In the genomic region with DNA sequence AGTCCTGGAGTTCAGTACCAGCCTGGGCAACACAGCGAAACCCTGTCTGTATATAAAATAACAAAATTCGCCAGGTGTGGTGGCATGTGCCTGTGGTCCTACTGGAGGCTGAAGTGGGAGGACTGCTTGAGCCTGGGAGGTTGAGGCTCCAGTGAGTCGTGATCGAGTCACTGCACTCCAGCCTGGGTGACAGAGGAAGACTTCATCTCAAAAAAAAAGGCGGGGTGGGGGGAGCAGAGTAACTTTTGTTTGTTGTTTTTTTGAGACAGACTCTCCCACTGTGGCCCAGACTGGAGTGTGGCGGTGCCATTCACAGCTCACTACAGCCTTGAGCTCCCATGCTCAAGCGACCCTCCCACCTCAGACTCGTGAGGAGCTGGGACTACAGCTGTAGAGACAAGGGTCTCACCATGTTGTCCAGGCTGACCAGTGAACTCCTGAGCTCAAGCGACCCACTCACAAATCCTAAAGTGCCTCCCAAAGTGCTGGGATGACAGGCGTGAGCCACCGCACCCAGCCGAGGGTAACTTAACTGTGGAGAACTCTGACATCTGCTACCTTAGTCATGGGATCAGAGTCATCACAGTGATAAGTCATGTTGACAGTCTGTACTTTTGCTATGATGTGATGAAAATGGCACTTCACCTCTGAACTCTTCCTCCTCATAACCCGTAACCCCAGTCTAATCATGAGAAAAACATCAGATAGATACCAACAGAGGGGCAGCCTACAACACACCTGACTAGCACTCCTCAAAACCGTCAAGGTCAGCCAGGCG, we compare ENCODE assay signal across 1 cellular context.
A peak's percentile ranks its signal among the peaks of the same experiment; 100 is the strongest.
TF ChIP-seq lines count a peak whose summit lies in the region.

No MANE protein-coding gene starts in this region.

TF ChIP-seq in HepG2, 621 proteins besides CTCF, POLR2A, EP300 and RAD21:
- TF ChIP-seq, protein P1, sequence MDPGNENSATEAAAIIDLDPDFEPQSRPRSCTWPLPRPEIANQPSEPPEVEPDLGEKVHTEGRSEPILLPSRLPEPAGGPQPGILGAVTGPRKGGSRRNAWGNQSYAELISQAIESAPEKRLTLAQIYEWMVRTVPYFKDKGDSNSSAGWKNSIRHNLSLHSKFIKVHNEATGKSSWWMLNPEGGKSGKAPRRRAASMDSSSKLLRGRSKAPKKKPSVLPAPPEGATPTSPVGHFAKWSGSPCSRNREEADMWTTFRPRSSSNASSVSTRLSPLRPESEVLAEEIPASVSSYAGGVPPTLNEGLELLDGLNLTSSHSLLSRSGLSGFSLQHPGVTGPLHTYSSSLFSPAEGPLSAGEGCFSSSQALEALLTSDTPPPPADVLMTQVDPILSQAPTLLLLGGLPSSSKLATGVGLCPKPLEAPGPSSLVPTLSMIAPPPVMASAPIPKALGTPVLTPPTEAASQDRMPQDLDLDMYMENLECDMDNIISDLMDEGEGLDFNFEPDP (CRISPR knock-in tag; conservative IDR thresholded peaks at IDR 0.05): 0 out of 2 replicates have a peak, but pooled peaks have one; percentile 41
- TF ChIP-seq ZNF354B (CRISPR knock-in tag; IDR thresholded peaks at IDR 0.05) (no peak), TAF1 (CRISPR knock-in tag; IDR thresholded peaks at IDR 0.05) (0 out of 2 replicates have a peak, but pooled peaks have one; percentile 5), ZBTB21 (CRISPR knock-in tag; IDR thresholded peaks at IDR 0.05) (no peak), KDM2A (CRISPR knock-in tag; IDR thresholded peaks at IDR 0.05; ENCODE audit: borderline replicate concordance, low read depth) (0 out of 2 replicates have a peak, but pooled peaks have one; percentile 11), CREB1 (IDR thresholded peaks at IDR 0.05) (0 out of 2 replicates have a peak, but pooled peaks have one; percentile 24), CREB1 (CRISPR knock-in tag; IDR thresholded peaks at IDR 0.05) (no peak), CENPT (CRISPR knock-in tag; IDR thresholded peaks at IDR 0.05; ENCODE audit: low read depth) (no peak), SAP130 (CRISPR knock-in tag; IDR thresholded peaks at IDR 0.05; ENCODE audit: low read depth) (0 out of 2 replicates have a peak, but pooled peaks have one; percentile 7), GATAD1 (CRISPR knock-in tag; IDR thresholded peaks at IDR 0.05) (0 out of 2 replicates have a peak, but pooled peaks have one; percentile 9), ZNF572 (CRISPR knock-in tag; IDR thresholded peaks at IDR 0.05) (0 out of 2 replicates have a peak, but pooled peaks have one; percentile 43), ZNF549 (CRISPR knock-in tag; IDR thresholded peaks at IDR 0.05) (no peak)
- TF ChIP-seq, protein P2, sequence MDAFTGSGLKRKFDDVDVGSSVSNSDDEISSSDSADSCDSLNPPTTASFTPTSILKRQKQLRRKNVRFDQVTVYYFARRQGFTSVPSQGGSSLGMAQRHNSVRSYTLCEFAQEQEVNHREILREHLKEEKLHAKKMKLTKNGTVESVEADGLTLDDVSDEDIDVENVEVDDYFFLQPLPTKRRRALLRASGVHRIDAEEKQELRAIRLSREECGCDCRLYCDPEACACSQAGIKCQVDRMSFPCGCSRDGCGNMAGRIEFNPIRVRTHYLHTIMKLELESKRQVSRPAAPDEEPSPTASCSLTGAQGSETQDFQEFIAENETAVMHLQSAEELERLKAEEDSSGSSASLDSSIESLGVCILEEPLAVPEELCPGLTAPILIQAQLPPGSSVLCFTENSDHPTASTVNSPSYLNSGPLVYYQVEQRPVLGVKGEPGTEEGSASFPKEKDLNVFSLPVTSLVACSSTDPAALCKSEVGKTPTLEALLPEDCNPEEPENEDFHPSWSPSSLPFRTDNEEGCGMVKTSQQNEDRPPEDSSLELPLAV (CRISPR knock-in tag; conservative IDR thresholded peaks at IDR 0.05; ENCODE audit: low read depth): no peak
- TF ChIP-seq, protein P3, sequence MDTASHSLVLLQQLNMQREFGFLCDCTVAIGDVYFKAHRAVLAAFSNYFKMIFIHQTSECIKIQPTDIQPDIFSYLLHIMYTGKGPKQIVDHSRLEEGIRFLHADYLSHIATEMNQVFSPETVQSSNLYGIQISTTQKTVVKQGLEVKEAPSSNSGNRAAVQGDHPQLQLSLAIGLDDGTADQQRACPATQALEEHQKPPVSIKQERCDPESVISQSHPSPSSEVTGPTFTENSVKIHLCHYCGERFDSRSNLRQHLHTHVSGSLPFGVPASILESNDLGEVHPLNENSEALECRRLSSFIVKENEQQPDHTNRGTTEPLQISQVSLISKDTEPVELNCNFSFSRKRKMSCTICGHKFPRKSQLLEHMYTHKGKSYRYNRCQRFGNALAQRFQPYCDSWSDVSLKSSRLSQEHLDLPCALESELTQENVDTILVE (CRISPR knock-in tag; IDR thresholded peaks at IDR 0.05): no peak
- TF ChIP-seq, protein P4, sequence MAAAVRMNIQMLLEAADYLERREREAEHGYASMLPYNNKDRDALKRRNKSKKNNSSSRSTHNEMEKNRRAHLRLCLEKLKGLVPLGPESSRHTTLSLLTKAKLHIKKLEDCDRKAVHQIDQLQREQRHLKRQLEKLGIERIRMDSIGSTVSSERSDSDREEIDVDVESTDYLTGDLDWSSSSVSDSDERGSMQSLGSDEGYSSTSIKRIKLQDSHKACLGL (CRISPR knock-in tag; IDR thresholded peaks at IDR 0.05): 0 out of 2 replicates have a peak, but pooled peaks have one; percentile 47
- TF ChIP-seq, protein P5, sequence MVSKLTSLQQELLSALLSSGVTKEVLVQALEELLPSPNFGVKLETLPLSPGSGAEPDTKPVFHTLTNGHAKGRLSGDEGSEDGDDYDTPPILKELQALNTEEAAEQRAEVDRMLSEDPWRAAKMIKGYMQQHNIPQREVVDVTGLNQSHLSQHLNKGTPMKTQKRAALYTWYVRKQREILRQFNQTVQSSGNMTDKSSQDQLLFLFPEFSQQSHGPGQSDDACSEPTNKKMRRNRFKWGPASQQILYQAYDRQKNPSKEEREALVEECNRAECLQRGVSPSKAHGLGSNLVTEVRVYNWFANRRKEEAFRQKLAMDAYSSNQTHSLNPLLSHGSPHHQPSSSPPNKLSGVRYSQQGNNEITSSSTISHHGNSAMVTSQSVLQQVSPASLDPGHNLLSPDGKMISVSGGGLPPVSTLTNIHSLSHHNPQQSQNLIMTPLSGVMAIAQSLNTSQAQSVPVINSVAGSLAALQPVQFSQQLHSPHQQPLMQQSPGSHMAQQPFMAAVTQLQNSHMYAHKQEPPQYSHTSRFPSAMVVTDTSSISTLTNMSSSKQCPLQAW (CRISPR knock-in tag; IDR thresholded peaks at IDR 0.05): 0 out of 2 replicates have a peak, but pooled peaks have one; percentile 9
